ENCODE assay signal across 23 cellular contexts in the genomic region with DNA sequence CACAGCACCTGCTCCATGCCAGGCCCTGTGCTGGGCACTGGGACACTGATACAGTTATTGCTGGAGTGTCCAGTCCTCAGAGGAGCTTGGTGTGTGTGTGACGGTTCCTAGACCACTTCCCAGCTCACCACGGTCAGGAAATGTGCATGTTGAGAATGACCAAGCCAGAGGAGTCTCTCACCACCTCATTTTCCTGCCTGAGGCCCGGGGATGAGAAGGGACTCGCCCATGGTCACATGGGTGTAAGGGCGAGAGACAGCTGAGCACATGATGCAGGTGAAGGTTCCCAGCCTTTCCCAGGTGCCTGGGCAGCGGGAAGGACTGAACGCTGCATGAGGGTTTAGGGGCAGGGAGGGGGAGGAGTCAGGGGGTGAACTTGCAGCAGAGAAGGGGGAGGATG.
"Had no signal": no experiment of that assay in that cellular context is flagged by ENCODE, and none has a peak within 500 bp of the region (broad histone marks: within the 10 kb centered on the region; RNA-seq: fewer than 3 reads in every experiment).

No MANE protein-coding gene starts in this region.

- FAIRE-seq: keratinocyte, urothelium cell line had no signal

- H3K27me3 ChIP-seq: ascending aorta, brain microvascular endothelial cell, tibial artery had no signal

- H3K27ac Mint-ChIP-seq: activated CD4-positive, alpha-beta memory T cell treated with anti-CD3 and anti-CD28 coated beads for 36 hours; activated naive CD4-positive, alpha-beta T cell treated with anti-CD3 and anti-CD28 coated beads, Interleukin-2, amount 50 U/mL, for 72 hours; memory B cell; stimulated activated effector memory CD8-positive, alpha-beta T cell treated with anti-CD3 and anti-CD28 coated beads, Interleukin-12 subunit alpha, Interleukin-12 subunit beta, amount 100 ng/mL, for 72 hours; stimulated activated naive CD8-positive, alpha-beta T cell treated with anti-CD3 and anti-CD28 coated beads, Interleukin-15, amount 100 ng/mL, for 72 hours; T-helper 17 cell had no signal

- H3K36me3 Mint-ChIP-seq: activated CD4-positive, alpha-beta memory T cell treated with anti-CD3 and anti-CD28 coated beads for 36 hours; activated naive CD4-positive, alpha-beta T cell treated with anti-CD3 and anti-CD28 coated beads, Interleukin-2, amount 50 U/mL, for 72 hours; stimulated activated effector memory CD8-positive, alpha-beta T cell treated with anti-CD3 and anti-CD28 coated beads, Interleukin-12 subunit alpha, Interleukin-12 subunit beta, amount 100 ng/mL, for 72 hours had no signal

- H3K4me3 ChIP-seq: ascending aorta, mucosa of descending colon, prostate gland, skin epidermis, tibial artery had no signal

- H3K27me3 Mint-ChIP-seq: activated CD4-positive, alpha-beta memory T cell treated with anti-CD3 and anti-CD28 coated beads for 36 hours had no signal

- H3K9me3 Mint-ChIP-seq: activated CD4-positive, alpha-beta memory T cell treated with anti-CD3 and anti-CD28 coated beads for 36 hours; stimulated activated effector memory CD8-positive, alpha-beta T cell treated with anti-CD3 and anti-CD28 coated beads, Interleukin-12 subunit alpha, Interleukin-12 subunit beta, amount 100 ng/mL, for 72 hours; stimulated activated naive CD8-positive, alpha-beta T cell treated with anti-CD3 and anti-CD28 coated beads, Interleukin-15, amount 100 ng/mL, for 72 hours had no signal

- H3K36me3 ChIP-seq: ascending aorta, brain microvascular endothelial cell, prostate gland, tibial artery had no signal

- ATAC-seq: activated naive CD4-positive, alpha-beta T cell treated with anti-CD3 and anti-CD28 coated beads, Interleukin-2, amount 50 U/mL, for 72 hours; foreskin keratinocyte; left colon; mucosa of descending colon; stimulated activated effector memory CD8-positive, alpha-beta T cell treated with anti-CD3 and anti-CD28 coated beads, Interleukin-12 subunit alpha, Interleukin-12 subunit beta, amount 100 ng/mL, for 72 hours; stimulated activated naive CD8-positive, alpha-beta T cell treated with anti-CD3 and anti-CD28 coated beads, Interleukin-15, amount 100 ng/mL, for 72 hours; T-helper 17 cell had no signal

- DNase-seq: activated CD4-positive, alpha-beta T cell treated with anti-CD3 and anti-CD28 coated beads for 48 hours; activated CD4-positive, CD25-positive, alpha-beta regulatory T cell; activated gamma-delta T cell treated with Interleukin-2 at 50 U/mL for 16 hours; brain microvascular endothelial cell; central memory CD4-positive, alpha-beta T cell; effector memory CD4-positive, alpha-beta T cell; foreskin keratinocyte; left colon; naive B cell; stimulated activated CD4-positive, alpha-beta T cell treated with anti-CD3 and anti-CD28 coated beads, Interleukin-2, amount 100 ng/mL, for 24 hours; stimulated activated naive CD8-positive, alpha-beta T cell treated with anti-CD3 and anti-CD28 coated beads, Interleukin-15, amount 100 ng/mL, for 72 hours; T-helper 17 cell had no signal

- H3K4me3 Mint-ChIP-seq: activated CD4-positive, alpha-beta memory T cell treated with anti-CD3 and anti-CD28 coated beads for 36 hours; memory B cell; stimulated activated effector memory CD8-positive, alpha-beta T cell treated with anti-CD3 and anti-CD28 coated beads, Interleukin-12 subunit alpha, Interleukin-12 subunit beta, amount 100 ng/mL, for 72 hours; stimulated activated naive CD8-positive, alpha-beta T cell treated with anti-CD3 and anti-CD28 coated beads, Interleukin-15, amount 100 ng/mL, for 72 hours; T-helper 17 cell had no signal

- H3K27ac ChIP-seq: ascending aorta, brain microvascular endothelial cell, foreskin keratinocyte, prostate gland, skin epidermis, tibial artery had no signal

- H3K9me3 ChIP-seq: ascending aorta, mucosa of descending colon, prostate gland, tibial artery had no signal

- H3K4me1 ChIP-seq: foreskin keratinocyte, prostate gland had no signal
